ENCODE assay signal across 1 cellular context in the genomic region with DNA sequence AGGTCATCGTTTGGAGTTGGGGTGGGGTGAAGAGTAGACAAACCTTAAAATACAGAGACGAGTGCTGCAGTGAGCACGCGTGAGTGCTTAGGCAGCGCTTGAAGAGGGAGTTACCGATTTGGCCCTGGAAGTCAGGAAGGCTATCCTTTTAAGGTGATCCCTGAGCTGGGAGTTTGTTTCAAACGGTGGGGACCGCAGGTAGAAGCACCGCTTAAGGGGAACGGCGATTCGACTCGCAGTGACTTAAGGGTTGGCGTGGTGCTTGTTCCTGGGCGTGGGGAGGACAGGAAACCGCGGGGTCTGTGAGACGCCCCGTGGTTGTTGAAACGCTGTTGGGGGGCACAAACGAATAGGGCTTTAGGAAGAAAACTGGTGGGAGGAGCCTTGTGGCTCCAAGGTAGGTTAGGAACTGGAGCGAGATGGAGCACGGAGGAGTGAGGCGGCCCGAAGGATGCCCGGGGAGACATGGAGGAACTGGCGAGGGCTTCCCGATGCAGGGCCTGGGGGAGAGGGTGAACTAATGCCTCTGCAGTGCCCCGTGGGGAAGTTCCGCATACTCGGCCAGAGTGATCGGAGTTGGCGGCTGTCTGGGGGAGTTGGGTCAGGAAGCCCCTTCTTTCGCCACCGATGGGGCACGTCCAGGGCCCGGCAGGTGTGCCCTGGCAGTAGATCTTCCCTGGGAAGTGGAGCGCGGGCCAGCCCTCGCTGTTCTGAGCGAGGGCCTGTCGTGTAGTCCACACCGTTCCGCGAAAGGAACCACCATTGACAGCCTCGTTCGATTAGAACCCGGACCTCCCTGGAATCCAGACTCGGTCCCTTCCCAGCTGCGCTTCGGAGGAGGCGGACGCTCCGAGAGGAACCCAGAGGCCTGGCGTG.
A peak's percentile ranks its signal among the peaks of the same experiment; 100 is the strongest.
TF ChIP-seq lines count a peak whose summit lies in the region.

No MANE protein-coding gene starts in this region.

TF ChIP-seq in HepG2, 621 proteins besides CTCF, POLR2A, EP300 and RAD21 (continued from another document):
- TF ChIP-seq, protein P1, sequence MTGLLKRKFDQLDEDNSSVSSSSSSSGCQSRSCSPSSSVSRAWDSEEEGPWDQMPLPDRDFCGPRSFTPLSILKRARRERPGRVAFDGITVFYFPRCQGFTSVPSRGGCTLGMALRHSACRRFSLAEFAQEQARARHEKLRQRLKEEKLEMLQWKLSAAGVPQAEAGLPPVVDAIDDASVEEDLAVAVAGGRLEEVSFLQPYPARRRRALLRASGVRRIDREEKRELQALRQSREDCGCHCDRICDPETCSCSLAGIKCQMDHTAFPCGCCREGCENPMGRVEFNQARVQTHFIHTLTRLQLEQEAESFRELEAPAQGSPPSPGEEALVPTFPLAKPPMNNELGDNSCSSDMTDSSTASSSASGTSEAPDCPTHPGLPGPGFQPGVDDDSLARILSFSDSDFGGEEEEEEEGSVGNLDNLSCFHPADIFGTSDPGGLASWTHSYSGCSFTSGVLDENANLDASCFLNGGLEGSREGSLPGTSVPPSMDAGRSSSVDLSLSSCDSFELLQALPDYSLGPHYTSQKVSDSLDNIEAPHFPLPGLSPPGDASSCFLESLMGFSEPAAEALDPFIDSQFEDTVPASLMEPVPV (CRISPR knock-in tag; IDR thresholded peaks at IDR 0.05): peak; percentile 50; the same call in 1 of the 2 replicates
- TF ChIP-seq GLI4 (CRISPR knock-in tag; IDR thresholded peaks at IDR 0.05; ENCODE audit: borderline replicate concordance): 0 out of 2 replicates have a peak, but pooled peaks have one; percentile 56
- TF ChIP-seq PCBP1 (IDR thresholded peaks at IDR 0.05; ENCODE audit: borderline replicate concordance, low read depth, low read length): 0 out of 2 replicates have a peak, but pooled peaks have one; percentile 75
- TF ChIP-seq RXRA (CRISPR knock-in tag; IDR thresholded peaks at IDR 0.05): peak; percentile 28; the same call in 1 of the 2 replicates
